In the genomic region with DNA sequence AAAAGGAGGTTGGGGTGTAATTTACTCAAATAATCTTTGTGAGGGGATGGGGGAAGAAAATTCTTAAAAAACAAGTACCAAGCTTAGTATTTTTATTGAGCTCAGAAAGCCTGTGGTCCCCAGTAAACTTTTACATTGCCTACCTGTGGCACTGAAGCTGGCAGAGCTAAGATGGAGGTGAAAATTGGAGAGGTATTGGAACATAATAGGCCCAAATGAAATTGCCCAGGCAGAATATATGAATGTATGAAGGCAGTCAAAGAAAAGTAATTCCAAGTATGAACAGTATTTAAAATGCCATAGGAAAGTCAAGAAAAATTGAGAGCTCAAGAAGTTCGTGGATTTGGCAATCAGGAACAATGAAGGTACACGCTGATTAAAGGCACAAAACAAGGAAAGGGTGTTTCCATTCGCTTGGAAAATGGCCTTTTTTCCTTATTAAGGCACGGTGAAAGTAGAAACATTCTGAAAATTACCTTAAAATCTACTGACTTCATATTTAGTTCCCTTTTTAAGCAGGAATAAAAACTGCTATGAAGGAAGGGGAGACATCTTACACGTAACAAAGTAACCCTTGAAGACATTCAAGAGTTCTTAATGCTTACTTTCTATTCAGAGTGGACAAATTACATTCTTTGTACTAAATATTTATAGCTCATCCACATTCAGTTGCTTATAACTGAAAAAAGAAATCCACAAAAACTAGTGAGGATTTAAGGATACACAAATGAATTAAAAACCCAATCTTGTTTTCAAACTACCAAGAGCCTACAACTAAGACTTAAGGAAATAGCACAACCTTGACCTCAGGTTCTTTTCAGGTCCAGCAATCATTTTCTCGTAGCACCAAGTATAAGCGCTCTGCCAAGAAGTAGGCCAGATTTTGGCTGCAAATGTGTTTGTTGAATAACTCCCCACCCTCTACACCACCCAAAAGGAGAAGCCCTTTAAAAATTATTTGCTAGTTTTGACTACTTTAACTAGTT, we compare ENCODE assay signal across 8 cellular contexts. TPM values are rescaled to one million over a fixed set of nuclear protein-coding genes. Genes with fewer than 3 reads are reported as not detected.
A peak's percentile ranks its signal among the peaks of the same experiment; 100 is the strongest.
DNase-seq lines count a peak whose midpoint lies in the region; ATAC-seq, FAIRE-seq and TF ChIP-seq lines count a peak whose summit lies in the region.

No MANE protein-coding gene starts in this region.

- TF ChIP-seq CTCF in left ventricle myocardium inferior (IDR thresholded peaks at IDR 0.05; ENCODE audit: borderline replicate concordance) (no peak), astrocyte (IDR thresholded peaks at IDR 0.05; ENCODE audit: insufficient read depth, low read depth, low read length) (no peak)

- H3K4me3 Mint-ChIP-seq in astrocyte (ENCODE audit: unreplicated experiment): peak overlapping the region; percentile 99

- H3K9me3 ChIP-seq in left ventricle myocardium inferior (replicated peaks) (no peaks in the 10 kb centered on the region), astrocyte (ENCODE audit: insufficient read depth, low read depth, low read length) (no peaks in the 10 kb centered on the region)

- H3K27me3 ChIP-seq in left ventricle myocardium inferior (ENCODE audit: low read depth) (no peaks in the 10 kb centered on the region), astrocyte (ENCODE audit: insufficient read depth, low read length) (no peaks in the 10 kb centered on the region)

- intact Hi-C loops in left ventricle myocardium inferior (cut with micrococcal nuclease) (no loop called here), Right ventricle myocardium superior (cut with DNase I) (loop anchor here (10.0 kb wide), 1 partner anchor 66 kb away; no protein-coding TSS in a partner anchor)

- H3K79me2 ChIP-seq in astrocyte (ENCODE audit: insufficient read depth, low read length): peaks cover 22% of the 10 kb centered on the region

- H3K4me1 ChIP-seq in left ventricle myocardium inferior: peaks cover 72% of the 10 kb centered on the region
- peaks cover 10% of the 10 kb centered on the region for H3K4me1 ChIP-seq in astrocyte (ENCODE audit: insufficient read depth, low read length)

- H3K4me2 ChIP-seq in astrocyte (ENCODE audit: low read length): peak overlapping the region; percentile 97

- ATAC-seq in Right ventricle myocardium superior (ENCODE audit: poor library complexity): no peak
- no peak for ATAC-seq in HG02938 (IDR thresholded peaks at IDR 0.05; ENCODE audit: unreplicated experiment)

- H3K27ac ChIP-seq in left ventricle myocardium inferior (replicated peaks) (peak overlapping the region; percentile 100), astrocyte (ENCODE audit: low read depth, low read length) (peak overlapping the region; percentile 100), temporal lobe (ENCODE audit: low read depth, low read length) (peak overlapping the region; percentile 100)

- DNase-seq in left ventricle myocardium inferior (no peak), Right ventricle myocardium superior (no peak), astrocyte (ENCODE audit: low read depth) (peak; percentile 35), left kidney (ENCODE audit: low read depth, low spot score) (peak; percentile 38), KG1 (lab: John Stamatoyannopoulos, UW) (no peak), NCI-H2029 (lab: John Stamatoyannopoulos, UW) (no peak)

- no peaks in the 10 kb centered on the region for H3K27me3 Mint-ChIP-seq in astrocyte (ENCODE audit: low read depth, unreplicated experiment)

- H2AFZ ChIP-seq in astrocyte (ENCODE audit: low read depth, low read length): no peak overlapping the region

- FAIRE-seq in astrocyte (lab: Jason Lieb, UNC): no peak

- peaks cover 9% of the 10 kb centered on the region for H3K4me1 Mint-ChIP-seq in astrocyte (ENCODE audit: low read depth, unreplicated experiment)

- H3K36me3 ChIP-seq in left ventricle myocardium inferior (no peaks in the 10 kb centered on the region), astrocyte (ENCODE audit: insufficient read depth, low read length) (peaks cover 3% of the 10 kb centered on the region)

- H3K4me3 ChIP-seq in left ventricle myocardium inferior (peak overlapping the region; percentile 75), astrocyte (ENCODE audit: insufficient read depth, low read depth, low read length) (peak overlapping the region; percentile 86)

- peaks cover 8% of the 10 kb centered on the region for H3K36me3 Mint-ChIP-seq in astrocyte (ENCODE audit: low read depth, unreplicated experiment)

- peaks cover 62% of the 10 kb centered on the region for H4K20me1 ChIP-seq in astrocyte (ENCODE audit: insufficient read depth, low read length)

- peak overlapping the region; percentile 100 for H3K9ac ChIP-seq in astrocyte (ENCODE audit: low read length)

- H3K27ac Mint-ChIP-seq in astrocyte (ENCODE audit: unreplicated experiment): peak overlapping the region; percentile 100

- no peaks in the 10 kb centered on the region for H3K9me3 Mint-ChIP-seq in astrocyte (ENCODE audit: unreplicated experiment)

RNA-seq across cellular contexts. Expression of a gene that starts 3.2 kb away (rescaled TPM):
- total RNA-seq in left ventricle myocardium inferior (40.2 TPM), Right ventricle myocardium superior (35.1 TPM), astrocyte (57.4 and 62.5 TPM in 2 replicates), temporal lobe (217 TPM)

Comparison
In these comparisons a context has a peak if more than half of its experiments do, and no peak if none do; other contexts are left out.
1. DNase-seq: peak in astrocyte (single experiment) and left kidney (single experiment); none in left ventricle myocardium inferior (single experiment), Right ventricle myocardium superior (single experiment), KG1 (single experiment) and NCI-H2029 (single experiment).
2. Peak in every context shown above with its lines, with median percentiles within 50 percentile points of each other: H3K27ac ChIP-seq.